In the genomic region with DNA sequence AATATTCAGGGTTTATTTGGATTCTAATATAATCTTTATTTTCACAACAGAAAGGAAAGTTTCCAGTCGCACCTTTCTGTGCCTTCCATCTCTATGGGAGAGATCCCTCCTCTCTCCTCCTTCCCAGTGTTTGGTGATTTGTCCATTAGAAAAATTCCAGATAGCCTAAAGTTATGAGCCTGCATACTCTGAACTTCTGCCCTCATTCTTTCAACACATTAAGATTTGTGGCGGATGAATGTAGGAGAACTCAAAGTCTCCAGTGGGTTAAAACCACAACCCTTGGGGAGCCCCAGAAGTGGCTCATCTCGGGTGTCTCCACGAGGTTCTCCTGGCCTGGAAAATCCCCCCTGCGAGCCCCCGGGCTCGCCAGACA, we compare ENCODE assay signal across 1 cellular context.
TF ChIP-seq lines count a peak whose summit lies in the region.

No MANE protein-coding gene starts in this region.

TF ChIP-seq in WTC11, 78 proteins besides CTCF, POLR2A, EP300 and RAD21 (continued from another document):
- TF ChIP-seq, protein P1, sequence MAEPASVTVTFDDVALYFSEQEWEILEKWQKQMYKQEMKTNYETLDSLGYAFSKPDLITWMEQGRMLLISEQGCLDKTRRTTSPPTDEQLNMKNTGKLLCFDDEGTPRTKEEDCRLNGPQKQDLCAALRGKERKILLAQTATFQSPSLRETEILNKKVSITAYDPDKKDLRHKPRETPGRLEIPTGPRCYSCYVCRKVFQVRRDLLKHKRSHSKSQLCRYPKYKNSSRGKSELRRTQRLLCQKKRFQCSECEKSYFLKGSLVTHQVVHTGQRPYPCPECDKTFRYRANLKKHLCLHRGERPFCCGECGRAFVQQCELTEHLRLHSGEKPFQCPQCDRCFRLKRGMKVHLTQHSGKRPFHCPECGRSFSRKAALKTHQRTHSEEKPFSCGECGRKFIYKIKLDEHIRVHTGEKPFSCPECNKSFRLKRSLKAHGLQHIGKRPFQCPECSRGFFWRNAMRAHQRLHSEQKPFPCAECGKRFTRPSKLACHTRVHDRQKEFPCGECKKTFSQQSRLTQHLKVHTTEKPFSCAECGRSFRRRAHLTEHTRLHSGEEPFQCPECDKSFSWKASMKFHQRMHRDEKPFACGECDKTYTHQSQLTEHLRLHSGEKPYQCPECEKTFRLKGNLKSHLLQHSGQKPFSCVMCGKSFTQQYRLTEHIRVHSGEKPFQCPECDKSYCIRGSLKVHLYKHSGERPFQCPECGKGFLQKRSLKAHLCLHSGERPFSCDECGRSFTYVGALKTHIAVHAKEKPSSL (CRISPR knock-in tag; conservative IDR thresholded peaks at IDR 0.05): no peak
- TF ChIP-seq, protein P2, sequence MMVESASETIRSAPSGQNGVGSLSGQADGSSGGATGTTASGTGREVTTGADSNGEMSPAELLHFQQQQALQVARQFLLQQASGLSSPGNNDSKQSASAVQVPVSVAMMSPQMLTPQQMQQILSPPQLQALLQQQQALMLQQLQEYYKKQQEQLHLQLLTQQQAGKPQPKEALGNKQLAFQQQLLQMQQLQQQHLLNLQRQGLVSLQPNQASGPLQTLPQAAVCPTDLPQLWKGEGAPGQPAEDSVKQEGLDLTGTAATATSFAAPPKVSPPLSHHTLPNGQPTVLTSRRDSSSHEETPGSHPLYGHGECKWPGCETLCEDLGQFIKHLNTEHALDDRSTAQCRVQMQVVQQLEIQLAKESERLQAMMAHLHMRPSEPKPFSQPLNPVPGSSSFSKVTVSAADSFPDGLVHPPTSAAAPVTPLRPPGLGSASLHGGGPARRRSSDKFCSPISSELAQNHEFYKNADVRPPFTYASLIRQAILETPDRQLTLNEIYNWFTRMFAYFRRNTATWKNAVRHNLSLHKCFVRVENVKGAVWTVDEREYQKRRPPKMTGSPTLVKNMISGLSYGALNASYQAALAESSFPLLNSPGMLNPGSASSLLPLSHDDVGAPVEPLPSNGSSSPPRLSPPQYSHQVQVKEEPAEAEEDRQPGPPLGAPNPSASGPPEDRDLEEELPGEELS (CRISPR knock-in tag; IDR thresholded peaks at IDR 0.05): no peak
- TF ChIP-seq GRHL2 (CRISPR knock-in tag; IDR thresholded peaks at IDR 0.05; ENCODE audit: insufficient replicate concordance, severe bottlenecking) (no peak), NFE2L1 (CRISPR knock-in tag; IDR thresholded peaks at IDR 0.05) (no peak), E2F1 (CRISPR knock-in tag; IDR thresholded peaks at IDR 0.05) (no peak), JUN (CRISPR knock-in tag; IDR thresholded peaks at IDR 0.05) (no peak), ELF4 (CRISPR knock-in tag; IDR thresholded peaks at IDR 0.05; ENCODE audit: low read depth) (no peak), ZNF532 (CRISPR knock-in tag; IDR thresholded peaks at IDR 0.05; ENCODE audit: borderline replicate concordance) (no peak), ZNF219 (CRISPR knock-in tag; IDR thresholded peaks at IDR 0.05; ENCODE audit: borderline replicate concordance) (no peak), MLX (CRISPR knock-in tag; IDR thresholded peaks at IDR 0.05) (no peak), ZNF138 (CRISPR knock-in tag; conservative IDR thresholded peaks at IDR 0.05) (no peak), HMGA2 (CRISPR knock-in tag; IDR thresholded peaks at IDR 0.05) (no peak), SMAD3 (CRISPR knock-in tag; IDR thresholded peaks at IDR 0.05; ENCODE audit: borderline replicate concordance) (no peak), NR1H2 (CRISPR knock-in tag; IDR thresholded peaks at IDR 0.05) (no peak)
- TF ChIP-seq, protein P3, sequence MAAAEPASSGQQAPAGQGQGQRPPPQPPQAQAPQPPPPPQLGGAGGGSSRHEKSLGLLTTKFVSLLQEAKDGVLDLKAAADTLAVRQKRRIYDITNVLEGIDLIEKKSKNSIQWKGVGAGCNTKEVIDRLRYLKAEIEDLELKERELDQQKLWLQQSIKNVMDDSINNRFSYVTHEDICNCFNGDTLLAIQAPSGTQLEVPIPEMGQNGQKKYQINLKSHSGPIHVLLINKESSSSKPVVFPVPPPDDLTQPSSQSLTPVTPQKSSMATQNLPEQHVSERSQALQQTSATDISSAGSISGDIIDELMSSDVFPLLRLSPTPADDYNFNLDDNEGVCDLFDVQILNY (CRISPR knock-in tag; IDR thresholded peaks at IDR 0.05): no peak
